ENCODE assay signal across 8 cellular contexts in genomic region chr11:11798586-11799438, GRCh38. TPM values are rescaled to one million over a fixed set of nuclear protein-coding genes. Genes with fewer than 3 reads are reported as not detected.
A peak's percentile ranks its signal among the peaks of the same experiment; 100 is the strongest.
DNase-seq lines count a peak whose midpoint lies in the region; ATAC-seq and TF ChIP-seq lines count a peak whose summit lies in the region.

No MANE protein-coding gene starts in this region.

- H3K9ac ChIP-seq in PC-3 (ENCODE audit: low read length): no peak overlapping the region

- no peaks in the 10 kb centered on the region for H4K20me1 ChIP-seq in PC-3 (ENCODE audit: low read length)

- intact Hi-C loops in PC-3 (cut with micrococcal nuclease): loop anchor here (1.0 to 10.0 kb wide), 4 partner anchors 50 to 245 kb away; no protein-coding TSS in a partner anchor

- H3F3A ChIP-seq in PC-3 (ENCODE audit: low read length, unreplicated experiment): no peaks in the 10 kb centered on the region

- DNase-seq in G401 (ENCODE audit: low spot score): peak; percentile 84
- peak; percentile 84 for DNase-seq in PC-3
- peak; percentile 86 for DNase-seq in activated T-cell treated with anti-CD3 and anti-CD28 coated beads, Interleukin-2, amount 50 U/mL, for 1 hour
- DNase-seq in fibroblast of gingiva (ENCODE audit: low read depth): peak; percentile 65
- peak; percentile 86 to 87 for DNase-seq in suprapubic skin (ENCODE audit: low spot score in 2 of 2)

- H3K4me1 ChIP-seq in PC-3 (ENCODE audit: insufficient read depth, low read length) (0 out of 2 replicates have a peak, but pooled peaks cover 4% of the 10 kb centered on the region), neutrophil (ENCODE audit: control insufficient read depth in 1 of 2, insufficient read depth in 1 of 2, low read depth in 1 of 2, low read length in 1 of 2) (no peaks in the 10 kb centered on the region), suprapubic skin (no peaks in the 10 kb centered on the region)

- peak; percentile 66 for ATAC-seq in HG02852 (IDR thresholded peaks at IDR 0.05; ENCODE audit: unreplicated experiment)
- peak; percentile 97 for ATAC-seq in PC-3
- ATAC-seq in HG02840 (IDR thresholded peaks at IDR 0.05; ENCODE audit: low FRiP score, unreplicated experiment): no peak

- peak overlapping the region; percentile 86 for H2AFZ ChIP-seq in PC-3 (ENCODE audit: low read length)

- in situ Hi-C loops in G401 (cut with HindIII; ENCODE audit: low sequenced_read_pairs): no loop called here

- CTCF ChIA-PET in PC-3 (lab: Charles Lee): interaction anchor here (0.7 to 1.0 kb wide), 3 partner anchors 102 to 246 kb away, joined by 3 to 6 read pairs (median 4); no protein-coding TSS in a partner anchor

- peak overlapping the region; percentile 71 for H3K4me2 ChIP-seq in PC-3 (ENCODE audit: low read length)

- no TSS peak for BruUV-seq in PC-3 (replicated peaks; lab: Mats Ljungman, UMichigan)

- H3K27me3 ChIP-seq in PC-3 (ENCODE audit: low read length): no peaks in the 10 kb centered on the region
- peaks cover 51% of the 10 kb centered on the region for H3K27me3 ChIP-seq in neutrophil
- H3K27me3 ChIP-seq in suprapubic skin: no peaks in the 10 kb centered on the region

- TF ChIP-seq POLR2A in suprapubic skin (IDR thresholded peaks at IDR 0.05): no peak

- no peak overlapping the region for H3K4me3 ChIP-seq in PC-3 (ENCODE audit: low read length)
- no peak overlapping the region for H3K4me3 ChIP-seq in neutrophil (ENCODE audit: low read depth in 1 of 2, low read length in 1 of 2)
- H3K4me3 ChIP-seq in suprapubic skin: no peak overlapping the region

- no peak for TF ChIP-seq EP300 in suprapubic skin (IDR thresholded peaks at IDR 0.05)

- POLR2A ChIA-PET in PC-3 (lab: Charles Lee; ENCODE audit: unreplicated experiment): interaction anchor here (0.6 kb wide), 1 partner anchor 49 kb away, joined by 11 read pairs; no protein-coding TSS in a partner anchor

- no peaks in the 10 kb centered on the region for H3K9me2 ChIP-seq in PC-3 (replicated peaks; ENCODE audit: low read length)

- 18% methylated on average over 5 of the region's 5 CpGs for WGBS in suprapubic skin

- H3K9me3 ChIP-seq in PC-3 (ENCODE audit: low read length) (no peaks in the 10 kb centered on the region), neutrophil (no peaks in the 10 kb centered on the region), suprapubic skin (no peaks in the 10 kb centered on the region)

- no peaks in the 10 kb centered on the region for H3K36me3 ChIP-seq in PC-3 (ENCODE audit: low read depth, low read length)
- H3K36me3 ChIP-seq in neutrophil: no peaks in the 10 kb centered on the region
- H3K36me3 ChIP-seq in suprapubic skin: no peaks in the 10 kb centered on the region

- peak; percentile 95 for TF ChIP-seq CTCF in PC-3 (conservative IDR thresholded peaks at IDR 0.05; ENCODE audit: low read depth, low read length)
- peak; percentile 40 for TF ChIP-seq CTCF in neutrophil (IDR thresholded peaks at IDR 0.05)
- peak; percentile 58 to 78 for TF ChIP-seq CTCF in suprapubic skin (IDR thresholded peaks at IDR 0.05)

- no peaks in the 10 kb centered on the region for H3K79me2 ChIP-seq in PC-3 (ENCODE audit: low read length)

- H3K27ac ChIP-seq in PC-3 (ENCODE audit: low read length) (no peak overlapping the region), neutrophil (no peak overlapping the region), suprapubic skin (no peak overlapping the region)

RNA-seq across cellular contexts. Expression of gene USP47, which starts 43.0 kb away (rescaled TPM):
- 10.5 and 16.4 TPM in 2 replicates for total RNA-seq in G401 (2014; rRNA removed; shearing (Covaris generic))
- total RNA-seq in PC-3 (2014; rRNA removed) (33.5 and 45.2 TPM in 2 replicates), suprapubic skin (100 to 1,000 TPM in 1 of 4 donors, 10 to 100 TPM in 3; 56.0 to 102 (median 72.2) TPM)

Comparison
In these comparisons a context has a peak if more than half of its experiments do, and no peak if none do; other contexts are left out.
1. CTCF ChIP-seq: peak in every context shown above with its lines; median percentile 95 in PC-3; 68 in suprapubic skin; 40 in neutrophil.